Comparison of ENCODE assay signal across 18 cellular contexts in the genomic region with DNA sequence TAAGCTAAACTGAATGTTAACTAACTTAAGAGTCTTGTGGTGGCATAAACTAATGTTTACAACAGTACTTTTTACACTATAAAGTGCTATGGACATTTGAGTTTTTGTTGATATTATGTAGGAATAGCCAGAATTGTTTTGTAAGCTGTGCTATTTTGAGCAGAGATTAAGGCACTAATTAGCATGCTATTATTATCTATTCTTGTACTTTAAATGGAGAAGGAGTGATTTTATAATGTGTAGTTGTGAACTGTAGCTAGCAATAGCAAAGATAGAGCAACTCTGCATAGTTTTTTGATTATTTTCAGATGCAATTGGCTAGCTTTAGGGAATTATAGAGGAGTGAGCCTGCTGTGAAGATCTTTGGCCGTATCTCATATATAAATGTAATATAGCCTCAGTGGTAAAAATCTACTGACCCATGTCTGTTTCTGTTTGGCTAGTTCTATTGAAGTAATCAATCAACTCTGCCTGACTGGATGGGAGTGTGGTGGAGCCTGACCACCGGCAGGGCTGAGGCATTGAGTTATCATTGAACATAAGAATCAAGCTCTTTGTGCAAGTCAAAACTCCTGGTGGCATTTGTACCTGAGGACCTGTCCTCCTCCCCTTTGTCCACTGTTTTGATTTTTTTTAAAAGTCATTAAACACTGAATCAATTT. TPM values are rescaled to one million over a fixed set of nuclear protein-coding genes. Genes with fewer than 3 reads are reported as not detected.
DNase-seq lines count a peak whose midpoint lies in the region; ATAC-seq and TF ChIP-seq lines count a peak whose summit lies in the region.
"Had no signal": no experiment of that assay in that cellular context is flagged by ENCODE, and none has a peak within 500 bp of the region (broad histone marks: within the 10 kb centered on the region; RNA-seq: fewer than 3 reads in every experiment).

No MANE protein-coding gene starts in this region.

- peaks cover 5% of the 10 kb centered on the region; the same call in 1 of the 2 replicates for H3K36me3 ChIP-seq in BE2C
- no peaks in the 10 kb centered on the region for H3K36me3 ChIP-seq in neural progenitor cell
- H3K36me3 ChIP-seq in right lobe of liver: no peaks in the 10 kb centered on the region
- H3K36me3 ChIP-seq: BLaER1 treated with 17β-estradiol and CSF1 and Interleukin-3, amounts not matched to agents 10 nM and 100 nM had no signal

- H3K4me3 ChIP-seq in BE2C (ENCODE audit: low read depth, low read length): no peak overlapping the region
- no peak overlapping the region for H3K4me3 ChIP-seq in neural progenitor cell
- H3K4me3 ChIP-seq in right lobe of liver: no peak overlapping the region
- H3K4me3 ChIP-seq: BLaER1 treated with 17β-estradiol and CSF1 and Interleukin-3, amounts not matched to agents 10 nM and 100 nM; GM12878; GM23338 had no signal

- H3K27ac ChIP-seq in neural progenitor cell: no peak overlapping the region
- no peak overlapping the region for H3K27ac ChIP-seq in right lobe of liver
- H3K27ac ChIP-seq: 22Rv1; BLaER1 treated with 17β-estradiol and CSF1 and Interleukin-3, amounts not matched to agents 10 nM and 100 nM had no signal

- H3K79me2 ChIP-seq in neural progenitor cell (ENCODE audit: low read depth): no peaks in the 10 kb centered on the region

- H3K36me3 Mint-ChIP-seq in neural progenitor cell: peaks cover 6% of the 10 kb centered on the region

- WGBS in right lobe of liver (ENCODE audit: insufficient coverage, low coverage, low lambda C conversion rate, missing lambda C conversion rate): 37% methylated on average over 2 of the region's 2 CpGs

- ATAC-seq in right lobe of liver: no peak
- ATAC-seq: GM12878, GM23338 had no signal

- H2AFZ ChIP-seq in neural progenitor cell (replicated peaks): no peak overlapping the region
- H2AFZ ChIP-seq: GM23338 had no signal

- H3K4me3 Mint-ChIP-seq in neural progenitor cell: no peak overlapping the region
- H3K4me3 Mint-ChIP-seq: CD4-positive, CD25-positive, alpha-beta regulatory T cell; GM23338 had no signal

- no peaks in the 10 kb centered on the region for H3F3A ChIP-seq in neural progenitor cell (ENCODE audit: low read depth)

- H3K27ac Mint-ChIP-seq in neural progenitor cell: no peak overlapping the region
- H3K27ac Mint-ChIP-seq: CD4-positive, CD25-positive, alpha-beta regulatory T cell; GM23338 had no signal

- H3K4me2 ChIP-seq in neural progenitor cell: no peak overlapping the region
- H3K4me2 ChIP-seq: BLaER1 treated with 17β-estradiol and CSF1 and Interleukin-3, amounts not matched to agents 10 nM and 100 nM; GM23338 had no signal

- H4K20me1 ChIP-seq in neural progenitor cell (ENCODE audit: low read depth): no peaks in the 10 kb centered on the region
- H4K20me1 ChIP-seq: BLaER1 treated with 17β-estradiol and CSF1 and Interleukin-3, amounts not matched to agents 10 nM and 100 nM had no signal

- TF ChIP-seq CTCF in BE2C (IDR thresholded peaks at IDR 0.05; ENCODE audit: low read depth, low read length) (peak; percentile 13; the same call in 1 of the 2 replicates), neural progenitor cell (IDR thresholded peaks at IDR 0.05) (no peak), right lobe of liver (IDR thresholded peaks at IDR 0.05) (no peak)

- TF ChIP-seq POLR2A in erythroblast (IDR thresholded peaks at IDR 0.05; ENCODE audit: low read length) (no peak), right lobe of liver (IDR thresholded peaks at IDR 0.05) (no peak)

- peaks cover 51% of the 10 kb centered on the region for H3K4me1 ChIP-seq in BE2C
- H3K4me1 ChIP-seq in neural progenitor cell: peaks cover 21% of the 10 kb centered on the region
- H3K4me1 ChIP-seq in right lobe of liver: no peaks in the 10 kb centered on the region
- H3K4me1 ChIP-seq: BLaER1 treated with 17β-estradiol and CSF1 and Interleukin-3, amounts not matched to agents 10 nM and 100 nM had no signal

- H3K9me3 ChIP-seq in BE2C (peaks cover 3% of the 10 kb centered on the region), neural progenitor cell (ENCODE audit: low read depth) (no peaks in the 10 kb centered on the region), right lobe of liver (no peaks in the 10 kb centered on the region)

- H3K27me3 ChIP-seq in BE2C: no peaks in the 10 kb centered on the region
- H3K27me3 ChIP-seq in neural progenitor cell: no peaks in the 10 kb centered on the region
- no peaks in the 10 kb centered on the region for H3K27me3 ChIP-seq in right lobe of liver
- H3K27me3 ChIP-seq: BLaER1 treated with 17β-estradiol and CSF1 and Interleukin-3, amounts not matched to agents 10 nM and 100 nM had no signal

- H3K4me1 Mint-ChIP-seq in neural progenitor cell: peaks cover 28% of the 10 kb centered on the region
- H3K4me1 Mint-ChIP-seq: CD4-positive, CD25-positive, alpha-beta regulatory T cell had no signal

- DNase-seq in NCI-H146 (lab: John Stamatoyannopoulos, UW) (peak; percentile 10), NCI-H146 treated with DMSO at 0.1 percent for 48 hours (lab: John Stamatoyannopoulos, UW; ENCODE audit: unreplicated experiment) (no peak), BE2C (no peak), NCI-H748 (lab: John Stamatoyannopoulos, UW; ENCODE audit: unreplicated experiment) (peak; percentile 45), neural progenitor cell (ENCODE audit: low spot score) (peak; percentile 18), erythroblast (lab: John Stamatoyannopoulos, UW) (no peak), right lobe of liver (no peak)
- DNase-seq: AML-193; CD4-positive, CD25-positive, alpha-beta regulatory T cell; DMS79; H7; IMR-90 had no signal

- peaks cover 13% of the 10 kb centered on the region for H3K9me3 Mint-ChIP-seq in neural progenitor cell
- H3K9me3 Mint-ChIP-seq: GM23338 had no signal

- intact Hi-C loops in right lobe of liver (cut with DNase I): no loop called here

- no peaks in the 10 kb centered on the region for H3K27me3 Mint-ChIP-seq in neural progenitor cell (ENCODE audit: insufficient read depth, low read depth)
- H3K27me3 Mint-ChIP-seq: CD4-positive, CD25-positive, alpha-beta regulatory T cell had no signal

- no peak overlapping the region for H3K9ac ChIP-seq in neural progenitor cell
- H3K9ac ChIP-seq: BLaER1 treated with 17β-estradiol and CSF1 and Interleukin-3, amounts not matched to agents 10 nM and 100 nM had no signal

RNA-seq across cellular contexts. Expression of gene NCAM1, which starts 34.3 kb away (rescaled TPM):
- polyA plus RNA-seq in BE2C (2012; ENCODE audit: insufficient read depth, insufficient read length, low read depth): 144 TPM
- total RNA-seq in neural progenitor cell (ENCODE audit: low replicate concordance): 17.5 and 20.8 TPM in 2 replicates
- total RNA-seq in right lobe of liver: 1 to 10 TPM; 1.2 to 2.4 (median 1.8) TPM
- total RNA-seq: G401, HT-29 had no signal

Comparison
In these comparisons a context has a peak if more than half of its experiments do, and no peak if none do; other contexts are left out.
1. DNase-seq: peak in NCI-H146 (single experiment), NCI-H748 (single experiment) and neural progenitor cell (single experiment); none in NCI-H146 treated with DMSO at 0.1 percent for 48 hours (single experiment), BE2C (single experiment), erythroblast (0 of 2) and right lobe of liver (0 of 3).